In genomic region chr2:21371499-21372003, GRCh38 we compare ENCODE assay signal across 33 cellular contexts.
"Had no signal": no experiment of that assay in that cellular context is flagged by ENCODE, and none has a peak within 500 bp of the region (broad histone marks: within the 10 kb centered on the region; RNA-seq: fewer than 3 reads in every experiment).

No MANE protein-coding gene starts in this region.

- FAIRE-seq: astrocyte, bronchial epithelial cell had no signal

- H3K27ac ChIP-seq: adrenal gland, ascending aorta, body of pancreas, brain microvascular endothelial cell, breast epithelium, cardiac muscle cell had no signal

- H3K27me3 ChIP-seq: adrenal gland, ascending aorta, body of pancreas, brain microvascular endothelial cell, breast epithelium, cardiac muscle cell had no signal

- DNase-seq: activated effector memory CD4-positive, alpha-beta T cell treated with anti-CD3 and anti-CD28 coated beads, Interleukin-2, amount 50 U/mL, for 16 hours; activated effector memory CD4-positive, alpha-beta T cell treated with Interleukin-2 at 50 U/mL for 16 hours; activated gamma-delta T cell; activated gamma-delta T cell treated with Interleukin-2 at 50 U/mL for 16 hours; activated naive CD4-positive, alpha-beta T cell; activated naive CD4-positive, alpha-beta T cell treated with anti-CD3 and anti-CD28 coated beads for 36 hours; activated naive CD4-positive, alpha-beta T cell treated with anti-CD3 and anti-CD28 coated beads, Interleukin-2, amount 10 ng/mL, durations not matched to agents 7 days and 5 days; activated naive CD4-positive, alpha-beta T cell treated with anti-CD3 and anti-CD28 coated beads, Interleukin-2, amount 50 U/mL, for 16 hours; activated naive CD4-positive, alpha-beta T cell treated with Interleukin-2 at 50 U/mL for 16 hours; activated naive CD8-positive, alpha-beta T cell treated with anti-CD3 and anti-CD28 coated beads for 36 hours; activated naive CD8-positive, alpha-beta T cell treated with anti-CD3 and anti-CD28 coated beads, Interleukin-2, amount 10 ng/mL, durations not matched to agents 7 days and 5 days; activated naive CD8-positive, alpha-beta T cell treated with anti-CD3 and anti-CD28 coated beads, Interleukin-2, amount 50 U/mL, for 24 hours; activated T-cell treated with anti-CD3 and anti-CD28 coated beads, Interleukin-2, amount 50 U/mL, for 24 hours; activated T-cell treated with anti-CD3 and anti-CD28 coated beads, Interleukin-2, amount 50 U/mL, for 4 hours; activated T-cell treated with anti-CD3 and anti-CD28 coated beads, Interleukin-2, amount 50 U/mL, for 48 hours; activated T-cell treated with anti-CD3 and anti-CD28 coated beads, Interleukin-2, amount 50 U/mL, for 72 hours; adrenal gland; amniotic stem cell; amygdala; anterior cingulate cortex; aorta; body of pancreas; brain microvascular endothelial cell; caudate nucleus; central memory CD4-positive, alpha-beta T cell; cerebellar nuclear complex had no signal

- H3K36me3 ChIP-seq: adrenal gland, ascending aorta, brain microvascular endothelial cell, breast epithelium, cardiac muscle cell had no signal

- H3K9me3 ChIP-seq: adrenal gland, ascending aorta, body of pancreas, breast epithelium had no signal

- H3K4me1 ChIP-seq: adrenal gland, ascending aorta, body of pancreas, breast epithelium had no signal

- H3K4me3 ChIP-seq: adrenal gland, ascending aorta, body of pancreas, breast epithelium, cardiac muscle cell had no signal

- ATAC-seq: activated naive CD4-positive, alpha-beta T cell treated with anti-CD3 and anti-CD28 coated beads, Interleukin-2, amount 50 U/mL, for 72 hours; activated naive CD8-positive, alpha-beta T cell treated with anti-CD3 and anti-CD28 coated beads, Interleukin-2, amount 50 U/mL, for 24 hours; activated T-cell treated with anti-CD3 and anti-CD28 coated beads, Interleukin-2, amount 50 U/mL, for 4 hours; activated T-cell treated with anti-CD3 and anti-CD28 coated beads, Interleukin-2, amount 50 U/mL, for 72 hours; activated T-helper 17 cell treated with anti-CD3 and anti-CD28 coated beads, Interleukin-2, amount 50 U/mL, for 72 hours; body of pancreas had no signal
